ENCODE assay signal across 8 cellular contexts in genomic region chr19:14494910-14495677, GRCh38. TPM values are rescaled to one million over a fixed set of nuclear protein-coding genes. Genes with fewer than 3 reads are reported as not detected.
DNase-seq lines count a peak whose midpoint lies in the region; ATAC-seq, FAIRE-seq and TF ChIP-seq lines count a peak whose summit lies in the region.

No MANE protein-coding gene starts in this region.

- DNase-seq in A549 (ENCODE audit: low read depth in 1 of 2, low spot score in 1 of 2) (no peak), HFF-Myc (ENCODE audit: extremely low read depth, low read depth) (no peak), cardiac fibroblast (ENCODE audit: low read depth in 2 of 2) (no peak), mesothelial cell of epicardium (ENCODE audit: low spot score in 2 of 2, unreplicated experiment in 2 of 2) (no peak), DMS 273 treated with DMSO at 0.1 percent for 48 hours (lab: John Stamatoyannopoulos, UW) (no peak), dermis blood vessel endothelial cell (no peak)

- H3K27ac ChIP-seq in A549 = peak overlapping the region; percentile 89 to 99

- POLR2A ChIA-PET in A549 (lab: Yijun Ruan, JAX) = interaction anchor here (0.6 to 3.9 kb wide), 3 partner anchors 12 to 23 kb away, joined by 6 to 31 read pairs (median 7); partner anchors contain the start of gene DNAJB1

- H3K4me1 Mint-ChIP-seq in mesothelial cell of epicardium = peaks cover 25% of the 10 kb centered on the region

- peak overlapping the region; percentile 84 for H3K4me3 Mint-ChIP-seq in mesothelial cell of epicardium

- no peaks in the 10 kb centered on the region for H3K9me3 ChIP-seq in A549

- WGBS in A549 (ENCODE audit: missing lambda C conversion rate) = 17% methylated on average over 8 of the region's 14 CpGs

- H3K27ac Mint-ChIP-seq in mesothelial cell of epicardium = peak overlapping the region; percentile 92

- TF ChIP-seq POLR2A in A549 (IDR thresholded peaks at IDR 0.05; ENCODE audit: low read length) = no peak

- H3K4me2 ChIP-seq in A549 = peak overlapping the region; percentile 93

- CTCF ChIA-PET in A549 (lab: Yijun Ruan, JAX) = interaction anchor here (1.0 to 3.7 kb wide), 3 partner anchors 9 to 20 kb away, joined by 3 to 21 read pairs (median 6); no protein-coding TSS in a partner anchor

- H3K36me3 Mint-ChIP-seq in mesothelial cell of epicardium = peaks cover 13% of the 10 kb centered on the region

- TF ChIP-seq EP300 in A549 (IDR thresholded peaks at IDR 0.05) = no peak

- H3K4me1 ChIP-seq in A549 = peaks cover 28% of the 10 kb centered on the region

- no peaks in the 10 kb centered on the region for H3K27me3 Mint-ChIP-seq in mesothelial cell of epicardium (ENCODE audit: low read depth)

- H3K4me3 ChIP-seq in A549 (peak overlapping the region; percentile 68), HFF-Myc (replicated peaks; ENCODE audit: low read depth, low read length) (peak overlapping the region; percentile 80), cardiac fibroblast (replicated peaks in 1 of 2; ENCODE audit: low read depth in 2 of 2, low read length in 2 of 2) (peak overlapping the region; percentile 79 to 81)

- no peaks in the 10 kb centered on the region for H3K9me3 Mint-ChIP-seq in mesothelial cell of epicardium

- TF ChIP-seq CTCF in A549 (IDR thresholded peaks at IDR 0.05) = no peak
- no peak for TF ChIP-seq CTCF in HFF-Myc (IDR thresholded peaks at IDR 0.05; ENCODE audit: low read depth, low read length, missing control alignments)
- TF ChIP-seq CTCF in cardiac fibroblast (IDR thresholded peaks at IDR 0.05; ENCODE audit: low read depth, low read length) = no peak
- no peak for TF ChIP-seq CTCF in mesothelial cell of epicardium (IDR thresholded peaks at IDR 0.05; ENCODE audit: unreplicated experiment)

- ATAC-seq in A549 (no peak), HG03095 (IDR thresholded peaks at IDR 0.05; ENCODE audit: unreplicated experiment) (no peak), GM21423 (IDR thresholded peaks at IDR 0.05; ENCODE audit: unreplicated experiment) (no peak)

- no peak for FAIRE-seq in A549 (lab: Jason Lieb, UNC)

- TF ChIP-seq RAD21 in A549 (conservative IDR thresholded peaks at IDR 0.05 in 1 of 2, IDR thresholded peaks at IDR 0.05 in 1 of 2) = no peak

TF ChIP-seq in A549, 52 proteins besides CTCF, POLR2A, EP300 and RAD21:
- TF ChIP-seq MAFK (IDR thresholded peaks at IDR 0.05; ENCODE audit: partially characterized antibody) (no peak), ZFP36 (IDR thresholded peaks at IDR 0.05; ENCODE audit: borderline replicate concordance, partially characterized antibody) (peak; percentile 30)

RNA-seq across cellular contexts. Expression of gene GIPC1, which starts 0.8 kb away (rescaled TPM):
- 41.4 and 52.9 TPM in 2 replicates for polyA plus RNA-seq in A549 (2011; rRNA removed)
- 99.5 and 148 TPM in 2 replicates for polyA plus RNA-seq in A549 (2012; cell fraction: cytosol; rRNA removed)
- 116 and 149 TPM in 2 replicates for polyA plus RNA-seq in A549 (2012; cell fraction: nucleus; rRNA removed)
- 81.4 to 88.6 TPM (median 86.4 TPM) in 3 replicates for polyA plus RNA-seq in A549 (2017; fragmentation: RNase III; extraction: RNeasy Plus Mini Kit Qiagen cat#74134 plus additional on column Dnase treatment)
- 27.3 and 33.1 TPM in 2 replicates for polyA minus RNA-seq in A549 (2011; rRNA and poly(A)+ RNA removed)
- 108 to 111 TPM (median 111 TPM) in 3 replicates for total RNA-seq in mesothelial cell of epicardium
- total RNA-seq in dermis blood vessel endothelial cell = 175 and 182 TPM in 2 replicates

RNA-seq across cellular contexts. Expression of gene PTGER1, which starts 19.9 kb away (rescaled TPM):
- polyA plus RNA-seq in A549 (2011; rRNA removed) = 0.06 TPM in 1 of 2 replicates, not detected in the other
- 0.12 and 0.27 TPM in 2 replicates for polyA plus RNA-seq in A549 (2012; cell fraction: cytosol; rRNA removed)
- polyA plus RNA-seq in A549 (2012; cell fraction: nucleus; rRNA removed) = 0.21 and 0.70 TPM in 2 replicates
- polyA plus RNA-seq in A549 (2017; fragmentation: RNase III; extraction: RNeasy Plus Mini Kit Qiagen cat#74134 plus additional on column Dnase treatment) = 0.12 to 0.18 TPM (median 0.17 TPM) in 3 replicates
- polyA minus RNA-seq in A549 (2011; rRNA and poly(A)+ RNA removed) = not detected in 2 replicates
- 2.8 to 3.5 TPM (median 2.8 TPM) in 3 replicates for total RNA-seq in mesothelial cell of epicardium
- 0.17 and 0.42 TPM in 2 replicates for total RNA-seq in dermis blood vessel endothelial cell

RNA-seq across cellular contexts. Expression of gene DNAJB1, which starts 23.1 kb away (rescaled TPM):
- polyA plus RNA-seq in A549 (2011; rRNA removed) (124 and 126 TPM in 2 replicates), A549 (2017; fragmentation: RNase III; extraction: RNeasy Plus Mini Kit Qiagen cat#74134 plus additional on column Dnase treatment) (110 to 128 TPM (median 116 TPM) in 3 replicates)
- polyA plus RNA-seq in A549 (2012; cell fraction: cytosol; rRNA removed) = 119 and 126 TPM in 2 replicates
- polyA plus RNA-seq in A549 (2012; cell fraction: nucleus; rRNA removed) = 90.3 and 104 TPM in 2 replicates
- polyA minus RNA-seq in A549 (2011; rRNA and poly(A)+ RNA removed) = 85.5 and 90.5 TPM in 2 replicates
- total RNA-seq in mesothelial cell of epicardium (106 to 113 TPM (median 110 TPM) in 3 replicates), dermis blood vessel endothelial cell (29.5 and 39.5 TPM in 2 replicates)

RNA-seq across cellular contexts. Expression of gene TECR, which starts 34.3 kb away (rescaled TPM):
- polyA plus RNA-seq in A549 (2011; rRNA removed) = 74.4 and 87.7 TPM in 2 replicates
- 109 and 151 TPM in 2 replicates for polyA plus RNA-seq in A549 (2012; cell fraction: cytosol; rRNA removed)
- polyA plus RNA-seq in A549 (2012; cell fraction: nucleus; rRNA removed) = 315 and 372 TPM in 2 replicates
- polyA plus RNA-seq in A549 (2017; fragmentation: RNase III; extraction: RNeasy Plus Mini Kit Qiagen cat#74134 plus additional on column Dnase treatment) = 118 to 149 TPM (median 139 TPM) in 3 replicates
- polyA minus RNA-seq in A549 (2011; rRNA and poly(A)+ RNA removed) = 239 and 266 TPM in 2 replicates
- total RNA-seq in mesothelial cell of epicardium = 111 to 116 TPM (median 115 TPM) in 3 replicates
- total RNA-seq in dermis blood vessel endothelial cell = 17.0 and 25.5 TPM in 2 replicates
